16 cellular contexts compared by ENCODE assay signal in genomic region chr11:103709366-103709765, GRCh38.
A peak's percentile ranks its signal among the peaks of the same experiment; 100 is the strongest.
DNase-seq lines count a peak whose midpoint lies in the region; ATAC-seq lines count a peak whose summit lies in the region.
"Had no signal": no experiment of that assay in that cellular context is flagged by ENCODE, and none has a peak within 500 bp of the region (broad histone marks: within the 10 kb centered on the region; RNA-seq: fewer than 3 reads in every experiment).

No MANE protein-coding gene starts in this region.

- peak; percentile 62 for ATAC-seq in GM21360 (IDR thresholded peaks at IDR 0.05; ENCODE audit: unreplicated experiment)
- peak; percentile 61 for ATAC-seq in HG03457 (IDR thresholded peaks at IDR 0.05; ENCODE audit: unreplicated experiment)
- ATAC-seq in left ventricle myocardium superior: no peak

- DNase-seq in GDM1 (lab: John Stamatoyannopoulos, UW) (peak; percentile 36), OCI-M1 (lab: John Stamatoyannopoulos, UW) (peak; percentile 43), NCI-H524 treated with DMSO at 0.1 percent for 48 hours (lab: John Stamatoyannopoulos, UW) (no peak), left ventricle myocardium superior (no peak), HPDE6-E6E7 (ENCODE audit: extremely low spot score) (no peak)
- no peak for DNase-seq in stimulated activated CD8-positive, alpha-beta memory T cell treated with anti-CD3 and anti-CD28 coated beads, Interleukin-4, amount 100 ng/mL, for 48 hours
- DNase-seq: activated effector memory CD4-positive, alpha-beta T cell treated with Interleukin-2 at 50 U/mL for 16 hours; aorta; CD4-positive, alpha-beta memory T cell; glutamatergic neuron; NCI-H2029; SJCRH30; stimulated activated naive CD4-positive, alpha-beta T cell; uterus had no signal

- intact Hi-C loops in left ventricle myocardium superior (cut with micrococcal nuclease): no loop called here

Comparison
In these comparisons a context has a peak if more than half of its experiments do, and no peak if none do; other contexts are left out.
1. DNase-seq: peak in GDM1 (single experiment) and OCI-M1 (single experiment); none in stimulated activated CD8-positive, alpha-beta memory T cell treated with anti-CD3 and anti-CD28 coated beads, Interleukin-4, amount 100 ng/mL, for 48 hours (single experiment), NCI-H524 treated with DMSO at 0.1 percent for 48 hours (single experiment), left ventricle myocardium superior (single experiment) and HPDE6-E6E7 (single experiment).